16 cellular contexts compared by ENCODE assay signal in the genomic region with DNA sequence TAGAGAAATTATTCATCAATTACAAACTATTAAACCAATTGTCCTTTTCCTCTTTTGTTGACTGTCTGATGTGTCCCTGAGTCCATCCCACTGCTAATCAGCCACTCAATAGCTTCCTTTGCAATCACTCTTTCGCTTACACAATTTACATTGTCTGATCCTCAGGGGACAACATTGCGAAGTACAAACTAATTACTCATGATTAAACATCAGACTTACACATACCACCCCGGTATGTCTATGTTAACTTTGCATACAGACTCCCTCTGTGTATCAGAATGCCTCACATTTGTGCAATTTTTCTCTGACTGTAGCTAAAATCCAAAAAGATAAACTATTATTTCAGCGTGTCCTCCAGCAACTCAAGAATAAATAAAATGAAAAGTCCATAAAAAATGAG.
A peak's percentile ranks its signal among the peaks of the same experiment; 100 is the strongest.
DNase-seq lines count a peak whose midpoint lies in the region; ATAC-seq and TF ChIP-seq lines count a peak whose summit lies in the region.
"Had no signal": no experiment of that assay in that cellular context is flagged by ENCODE, and none has a peak within 500 bp of the region (broad histone marks: within the 10 kb centered on the region; RNA-seq: fewer than 3 reads in every experiment).

No MANE protein-coding gene starts in this region.

- CTCF ChIA-PET in MCF 10A (lab: Yijun Ruan, JAX) = interaction anchor here (1.1 kb wide), 1 partner anchor 195 kb away, joined by 3 read pairs; no protein-coding TSS in a partner anchor
- CTCF ChIA-PET in activated CD8-positive, alpha-beta T cell treated with anti-CD3 and anti-CD28 coated beads for 36 hours (lab: Charles Lee) = no interaction called here

- H3K4me3 ChIP-seq in breast epithelium = no peak overlapping the region
- H3K4me3 ChIP-seq in fibroblast of mammary gland (ENCODE audit: control insufficient read depth, low read depth, low read length) = no peak overlapping the region
- H3K4me3 ChIP-seq: dorsolateral prefrontal cortex, neural progenitor cell, transverse colon had no signal

- no peak for ATAC-seq in activated CD8-positive, alpha-beta T cell treated with anti-CD3 and anti-CD28 coated beads for 36 hours
- ATAC-seq in HG03565 (IDR thresholded peaks at IDR 0.05; ENCODE audit: unreplicated experiment) (no peak), GM21390 (IDR thresholded peaks at IDR 0.05; ENCODE audit: unreplicated experiment) (no peak)

- H3K36me3 Mint-ChIP-seq in MCF 10A (ENCODE audit: insufficient read depth, unreplicated experiment) = no peaks in the 10 kb centered on the region
- no peaks in the 10 kb centered on the region for H3K36me3 Mint-ChIP-seq in activated CD8-positive, alpha-beta T cell treated with anti-CD3 and anti-CD28 coated beads for 36 hours (ENCODE audit: low read depth)
- H3K36me3 Mint-ChIP-seq: neural progenitor cell had no signal

- no peak overlapping the region for H3K4me3 Mint-ChIP-seq in MCF 10A (ENCODE audit: unreplicated experiment)
- H3K4me3 Mint-ChIP-seq in activated CD8-positive, alpha-beta T cell treated with anti-CD3 and anti-CD28 coated beads for 36 hours = no peak overlapping the region
- H3K4me3 Mint-ChIP-seq: neural progenitor cell had no signal

- BruUV-seq in MCF 10A (replicated peaks; lab: Mats Ljungman, UMichigan) = no TSS peak

- H3K36me3 ChIP-seq in breast epithelium = no peaks in the 10 kb centered on the region
- H3K36me3 ChIP-seq: neural progenitor cell, transverse colon had no signal

- H3K27ac ChIP-seq in breast epithelium = no peak overlapping the region
- H3K27ac ChIP-seq: dorsolateral prefrontal cortex, neural progenitor cell, transverse colon had no signal

- no peak for TF ChIP-seq POLR2A in breast epithelium (IDR thresholded peaks at IDR 0.05)

- TF ChIP-seq CTCF in MCF 10A (IDR thresholded peaks at IDR 0.05; ENCODE audit: unreplicated experiment) (no peak), breast epithelium (IDR thresholded peaks at IDR 0.05) (no peak), fibroblast of mammary gland (conservative IDR thresholded peaks at IDR 0.05; ENCODE audit: control insufficient read depth, insufficient read depth, low read depth, low read length) (no peak)
- TF ChIP-seq CTCF in activated CD8-positive, alpha-beta T cell treated with anti-CD3 and anti-CD28 coated beads for 36 hours (IDR thresholded peaks at IDR 0.05) = no peak

- no peaks in the 10 kb centered on the region for H3K27me3 ChIP-seq in breast epithelium
- H3K27me3 ChIP-seq: dorsolateral prefrontal cortex, neural progenitor cell, transverse colon had no signal

- H3K27me3 Mint-ChIP-seq in MCF 10A (ENCODE audit: insufficient read depth, unreplicated experiment) = no peaks in the 10 kb centered on the region
- H3K27me3 Mint-ChIP-seq in activated CD8-positive, alpha-beta T cell treated with anti-CD3 and anti-CD28 coated beads for 36 hours = no peaks in the 10 kb centered on the region

- no peaks in the 10 kb centered on the region for H3K4me1 ChIP-seq in breast epithelium
- H3K4me1 ChIP-seq: neural progenitor cell, transverse colon had no signal

- POLR2A ChIA-PET in MCF 10A (lab: Yijun Ruan, JAX) = no interaction called here
- POLR2A ChIA-PET in activated CD8-positive, alpha-beta T cell treated with anti-CD3 and anti-CD28 coated beads for 36 hours (lab: Charles Lee) = no interaction called here

- H3K9me3 Mint-ChIP-seq in MCF 10A (ENCODE audit: unreplicated experiment) = no peaks in the 10 kb centered on the region
- H3K9me3 Mint-ChIP-seq in activated CD8-positive, alpha-beta T cell treated with anti-CD3 and anti-CD28 coated beads for 36 hours = no peaks in the 10 kb centered on the region
- H3K9me3 Mint-ChIP-seq: neural progenitor cell had no signal

- no peak overlapping the region for H3K27ac Mint-ChIP-seq in MCF 10A (ENCODE audit: low read depth, unreplicated experiment)
- no peak overlapping the region for H3K27ac Mint-ChIP-seq in activated CD8-positive, alpha-beta T cell treated with anti-CD3 and anti-CD28 coated beads for 36 hours
- H3K27ac Mint-ChIP-seq: neural progenitor cell had no signal

- H3K4me1 Mint-ChIP-seq in MCF 10A (ENCODE audit: insufficient read depth, unreplicated experiment) = peaks cover 5% of the 10 kb centered on the region
- H3K4me1 Mint-ChIP-seq in activated CD8-positive, alpha-beta T cell treated with anti-CD3 and anti-CD28 coated beads for 36 hours (ENCODE audit: low read depth) = no peaks in the 10 kb centered on the region
- H3K4me1 Mint-ChIP-seq: neural progenitor cell had no signal

- intact Hi-C loops in MCF 10A (cut with micrococcal nuclease) (no loop called here), breast epithelium (cut with DNase I; ENCODE audit: low total_unique reads) (no loop called here)
- intact Hi-C loops in activated CD8-positive, alpha-beta T cell treated with anti-CD3 and anti-CD28 coated beads for 36 hours (cut with micrococcal nuclease) = no loop called here

- peak; percentile 69 for DNase-seq in MCF 10A (ENCODE audit: unreplicated experiment)
- no peak for DNase-seq in breast epithelium (ENCODE audit: low spot score in 2 of 2)
- DNase-seq in RPMI7951 (ENCODE audit: low read depth) = peak; percentile 4
- peak; percentile 81 for DNase-seq in fibroblast of mammary gland (ENCODE audit: low read depth)
- no peak for DNase-seq in stimulated activated CD4-positive, alpha-beta T cell treated with anti-CD3 and anti-CD28 coated beads, Interleukin-4, amount 100 ng/mL, for 24 hours
- DNase-seq in activated CD8-positive, alpha-beta T cell treated with anti-CD3 and anti-CD28 coated beads for 36 hours = no peak
- DNase-seq: activated CD4-positive, alpha-beta T cell treated with anti-CD3 and anti-CD28 coated beads for 48 hours; activated naive CD4-positive, alpha-beta T cell treated with anti-CD3 and anti-CD28 coated beads, Interleukin-2, amount 50 U/mL, for 16 hours; dorsolateral prefrontal cortex; GDM1; NCI-H1105; stimulated activated naive CD4-positive, alpha-beta T cell; transverse colon had no signal

- no peaks in the 10 kb centered on the region for H3K9me3 ChIP-seq in breast epithelium
- H3K9me3 ChIP-seq: transverse colon had no signal

Comparison
In these comparisons a context has a peak if more than half of its experiments do, and no peak if none do; other contexts are left out.
1. DNase-seq: peak in MCF 10A (single experiment), RPMI7951 (single experiment) and fibroblast of mammary gland (single experiment); none in breast epithelium (0 of 2), stimulated activated CD4-positive, alpha-beta T cell treated with anti-CD3 and anti-CD28 coated beads, Interleukin-4, amount 100 ng/mL, for 24 hours (single experiment) and activated CD8-positive, alpha-beta T cell treated with anti-CD3 and anti-CD28 coated beads for 36 hours (single experiment).